Comparison of ENCODE assay signal across 2 cellular contexts in genomic region chr5:90593083-90593482, GRCh38. TPM values are rescaled to one million over a fixed set of nuclear protein-coding genes. Genes with fewer than 3 reads are reported as not detected.
"Had no signal": no experiment of that assay in that cellular context is flagged by ENCODE, and none has a peak within 500 bp of the region (broad histone marks: within the 10 kb centered on the region; RNA-seq: fewer than 3 reads in every experiment).

No MANE protein-coding gene starts in this region.

RNA-seq across cellular contexts. Expression of gene ADGRV1, which starts 34.5 kb away (rescaled TPM):
- total RNA-seq: activated CD4-positive, alpha-beta memory T cell treated with anti-CD3 and anti-CD28 coated beads, Interleukin-2, amount 10 ng/mL, durations not matched to agents 7 days and 5 days; activated CD4-positive, alpha-beta T cell treated with anti-CD3 and anti-CD28 coated beads, Interleukin-2, amount 10 ng/mL, durations not matched to agents 7 days and 5 days had no signal
